In the genomic region with DNA sequence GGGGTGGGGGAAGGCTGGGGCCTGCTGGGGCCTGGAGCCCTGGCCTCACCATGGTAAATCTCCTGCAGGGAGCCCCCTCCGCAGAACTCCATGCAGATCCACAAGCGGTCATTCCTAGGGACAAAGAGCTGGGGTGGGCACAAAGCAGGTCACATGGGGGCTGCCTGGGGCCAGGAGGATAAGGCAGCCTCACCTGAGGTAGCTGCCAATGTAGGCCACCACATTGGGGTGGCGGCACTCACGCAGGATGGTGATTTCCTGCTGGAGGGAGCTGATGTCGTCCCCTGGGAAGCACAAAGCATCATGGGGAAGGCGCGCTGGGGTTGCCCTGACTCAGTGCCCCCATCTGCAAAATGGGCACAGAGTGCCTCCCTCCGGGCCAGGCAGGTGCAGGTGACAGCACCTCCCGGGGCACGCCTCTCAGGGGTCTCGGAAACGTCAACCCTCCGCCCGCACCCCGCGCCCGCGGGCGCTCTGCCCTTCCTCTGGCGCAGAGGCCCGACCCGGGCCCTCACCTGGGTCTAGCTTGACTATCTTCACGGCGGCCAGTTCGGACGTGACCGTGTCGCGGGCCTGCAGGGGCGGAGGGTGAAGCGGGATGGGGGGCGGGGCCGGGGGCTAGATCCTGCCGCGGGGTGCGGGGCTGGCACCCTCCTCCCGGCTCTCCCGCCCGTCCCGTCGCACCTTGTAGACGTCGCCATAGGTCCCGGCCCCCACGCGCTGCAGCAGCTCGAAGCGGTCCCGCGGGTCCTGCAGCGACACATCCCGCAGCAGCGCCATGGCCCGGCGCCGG, we compare ENCODE assay signal across 8 cellular contexts. TPM values are rescaled to one million over a fixed set of nuclear protein-coding genes. Genes with fewer than 3 reads are reported as not detected.
DNase-seq lines count a peak whose midpoint lies in the region; ATAC-seq lines count a peak whose summit lies in the region.

No MANE protein-coding gene starts in this region.

- H3K27me3 Mint-ChIP-seq in activated CD8-positive, alpha-beta memory T cell treated with anti-CD3 and anti-CD28 coated beads, Interleukin-2, amount 10 ng/mL, durations not matched to agents 7 days and 5 days, result no peaks in the 10 kb centered on the region
- H3K27me3 Mint-ChIP-seq in activated T-helper 17 cell treated with anti-CD3 and anti-CD28 coated beads, Interleukin-2, amount 50 U/mL, for 72 hours, result no peaks in the 10 kb centered on the region

- H3K27me3 ChIP-seq in iPS DF 6.9 (ENCODE audit: control insufficient read depth, insufficient read depth, low read length), result no peaks in the 10 kb centered on the region

- peaks cover 16% of the 10 kb centered on the region for H3K4me1 Mint-ChIP-seq in activated CD8-positive, alpha-beta memory T cell treated with anti-CD3 and anti-CD28 coated beads, Interleukin-2, amount 10 ng/mL, durations not matched to agents 7 days and 5 days
- H3K4me1 Mint-ChIP-seq in activated T-helper 17 cell treated with anti-CD3 and anti-CD28 coated beads, Interleukin-2, amount 50 U/mL, for 72 hours, result peaks cover 11% of the 10 kb centered on the region

- ATAC-seq in activated CD8-positive, alpha-beta memory T cell treated with anti-CD3 and anti-CD28 coated beads, Interleukin-2, amount 10 ng/mL, durations not matched to agents 7 days and 5 days, result no peak
- peak; percentile 4 for ATAC-seq in HG03457 (IDR thresholded peaks at IDR 0.05; ENCODE audit: unreplicated experiment)
- peak; percentile 53 for ATAC-seq in activated T-helper 17 cell treated with anti-CD3 and anti-CD28 coated beads, Interleukin-2, amount 50 U/mL, for 72 hours (replicated peaks)

- H3K27ac Mint-ChIP-seq in activated CD8-positive, alpha-beta memory T cell treated with anti-CD3 and anti-CD28 coated beads, Interleukin-2, amount 10 ng/mL, durations not matched to agents 7 days and 5 days, result peak overlapping the region; percentile 73
- peak overlapping the region; percentile 61 for H3K27ac Mint-ChIP-seq in activated T-helper 17 cell treated with anti-CD3 and anti-CD28 coated beads, Interleukin-2, amount 50 U/mL, for 72 hours

- H3K9me3 Mint-ChIP-seq in activated CD8-positive, alpha-beta memory T cell treated with anti-CD3 and anti-CD28 coated beads, Interleukin-2, amount 10 ng/mL, durations not matched to agents 7 days and 5 days (ENCODE audit: low read depth), result no peaks in the 10 kb centered on the region
- no peaks in the 10 kb centered on the region for H3K9me3 Mint-ChIP-seq in activated T-helper 17 cell treated with anti-CD3 and anti-CD28 coated beads, Interleukin-2, amount 50 U/mL, for 72 hours

- peak overlapping the region; percentile 74; the same call in 1 of the 2 replicates for H3K4me3 ChIP-seq in iPS DF 6.9 (ENCODE audit: low read length)

- peak overlapping the region; percentile 80 for H3K4me3 Mint-ChIP-seq in activated CD8-positive, alpha-beta memory T cell treated with anti-CD3 and anti-CD28 coated beads, Interleukin-2, amount 10 ng/mL, durations not matched to agents 7 days and 5 days
- H3K4me3 Mint-ChIP-seq in activated T-helper 17 cell treated with anti-CD3 and anti-CD28 coated beads, Interleukin-2, amount 50 U/mL, for 72 hours, result peak overlapping the region; percentile 88

- peaks cover 14% of the 10 kb centered on the region; the same call in 1 of the 2 replicates for H3K36me3 ChIP-seq in iPS DF 6.9 (ENCODE audit: control insufficient read depth, insufficient read depth, low read length)

- DNase-seq in activated CD8-positive, alpha-beta memory T cell treated with anti-CD3 and anti-CD28 coated beads, Interleukin-2, amount 10 ng/mL, durations not matched to agents 7 days and 5 days, result peak; percentile 55
- no peak for DNase-seq in activated CD8-positive, alpha-beta memory T cell treated with anti-CD3 and anti-CD28 coated beads for 24 hours
- DNase-seq in iPS DF 6.9 (ENCODE audit: low read depth, low spot score) (no peak), NCI-H510A treated with DMSO at 0.1 percent for 48 hours (lab: John Stamatoyannopoulos, UW) (no peak), NCI-H1694 (lab: John Stamatoyannopoulos, UW) (no peak)
- peak; percentile 21 for DNase-seq in stimulated activated CD4-positive, alpha-beta T cell treated with anti-CD3 and anti-CD28 coated beads, Interleukin-2, amount 100 ng/mL, for 4 hours (ENCODE audit: low read depth)

- no peak overlapping the region for H3K27ac ChIP-seq in iPS DF 6.9 (ENCODE audit: low read length)

- no CpG with 5 or more reads among the region's 56 CpGs for WGBS in iPS DF 6.9 (ENCODE audit: insufficient coverage, insufficient read length)

- 0 out of 2 replicates have a peak, but pooled peaks cover 2% of the 10 kb centered on the region for H3K4me1 ChIP-seq in iPS DF 6.9 (ENCODE audit: control insufficient read depth, insufficient read depth, low read length)

- CTCF ChIA-PET in activated CD8-positive, alpha-beta memory T cell treated with anti-CD3 and anti-CD28 coated beads, Interleukin-2, amount 10 ng/mL, durations not matched to agents 7 days and 5 days (lab: Charles Lee), result interaction anchor here (0.8 to 2.0 kb wide), 3 partner anchors 8 to 59 kb away, joined by 4 to 5 read pairs (median 4); a partner anchor contains a TSS

- no peaks in the 10 kb centered on the region for H3K9me3 ChIP-seq in iPS DF 6.9 (ENCODE audit: control insufficient read depth, insufficient read depth, low read length)

- peaks cover 3% of the 10 kb centered on the region for H3K36me3 Mint-ChIP-seq in activated CD8-positive, alpha-beta memory T cell treated with anti-CD3 and anti-CD28 coated beads, Interleukin-2, amount 10 ng/mL, durations not matched to agents 7 days and 5 days
- H3K36me3 Mint-ChIP-seq in activated T-helper 17 cell treated with anti-CD3 and anti-CD28 coated beads, Interleukin-2, amount 50 U/mL, for 72 hours (ENCODE audit: low read depth), result peaks cover 56% of the 10 kb centered on the region

RNA-seq across cellular contexts. Expression of a gene that starts 0.4 kb away (rescaled TPM):
- total RNA-seq in activated CD8-positive, alpha-beta memory T cell treated with anti-CD3 and anti-CD28 coated beads, Interleukin-2, amount 10 ng/mL, durations not matched to agents 7 days and 5 days, result 10 to 100 TPM; 61.1 to 65.0 TPM
- 10 to 100 TPM; 65.9 to 82.5 TPM for total RNA-seq in activated T-helper 17 cell treated with anti-CD3 and anti-CD28 coated beads, Interleukin-2, amount 50 U/mL, for 72 hours

RNA-seq across cellular contexts. Expression of a gene that starts 7.8 kb away (rescaled TPM):
- 10 to 100 TPM; 31.2 to 42.1 TPM for total RNA-seq in activated CD8-positive, alpha-beta memory T cell treated with anti-CD3 and anti-CD28 coated beads, Interleukin-2, amount 10 ng/mL, durations not matched to agents 7 days and 5 days
- 10 to 100 TPM; 17.9 to 28.2 TPM for total RNA-seq in activated T-helper 17 cell treated with anti-CD3 and anti-CD28 coated beads, Interleukin-2, amount 50 U/mL, for 72 hours

RNA-seq across cellular contexts. Expression of a gene that starts 24.2 kb away (rescaled TPM):
- total RNA-seq in activated CD8-positive, alpha-beta memory T cell treated with anti-CD3 and anti-CD28 coated beads, Interleukin-2, amount 10 ng/mL, durations not matched to agents 7 days and 5 days, result 100 to 1,000 TPM; 442 to 462 TPM
- total RNA-seq in activated T-helper 17 cell treated with anti-CD3 and anti-CD28 coated beads, Interleukin-2, amount 50 U/mL, for 72 hours, result 100 to 1,000 TPM; 316 to 397 TPM

RNA-seq across cellular contexts. Expression of a gene that starts 41.9 kb away (rescaled TPM):
- total RNA-seq in activated CD8-positive, alpha-beta memory T cell treated with anti-CD3 and anti-CD28 coated beads, Interleukin-2, amount 10 ng/mL, durations not matched to agents 7 days and 5 days, result under 1 TPM; 0.50 to 0.61 TPM
- under 1 TPM; 0.37 to 0.71 TPM for total RNA-seq in activated T-helper 17 cell treated with anti-CD3 and anti-CD28 coated beads, Interleukin-2, amount 50 U/mL, for 72 hours

RNA-seq across cellular contexts. Expression of a gene that starts 42.8 kb away (rescaled TPM):
- 1 to 10 TPM; 2.0 to 3.2 TPM for total RNA-seq in activated CD8-positive, alpha-beta memory T cell treated with anti-CD3 and anti-CD28 coated beads, Interleukin-2, amount 10 ng/mL, durations not matched to agents 7 days and 5 days
- total RNA-seq in activated T-helper 17 cell treated with anti-CD3 and anti-CD28 coated beads, Interleukin-2, amount 50 U/mL, for 72 hours, result 1 to 10 TPM; 4.0 to 4.7 TPM

Comparison
In these comparisons a context has a peak if more than half of its experiments do, and no peak if none do; other contexts are left out.
1. DNase-seq: peak in activated CD8-positive, alpha-beta memory T cell treated with anti-CD3 and anti-CD28 coated beads, Interleukin-2, amount 10 ng/mL, durations not matched to agents 7 days and 5 days (single experiment) and stimulated activated CD4-positive, alpha-beta T cell treated with anti-CD3 and anti-CD28 coated beads, Interleukin-2, amount 100 ng/mL, for 4 hours (single experiment); none in activated CD8-positive, alpha-beta memory T cell treated with anti-CD3 and anti-CD28 coated beads for 24 hours (single experiment), iPS DF 6.9 (single experiment), NCI-H510A treated with DMSO at 0.1 percent for 48 hours (single experiment) and NCI-H1694 (single experiment).